20 cellular contexts compared by ENCODE assay signal in the genomic region with DNA sequence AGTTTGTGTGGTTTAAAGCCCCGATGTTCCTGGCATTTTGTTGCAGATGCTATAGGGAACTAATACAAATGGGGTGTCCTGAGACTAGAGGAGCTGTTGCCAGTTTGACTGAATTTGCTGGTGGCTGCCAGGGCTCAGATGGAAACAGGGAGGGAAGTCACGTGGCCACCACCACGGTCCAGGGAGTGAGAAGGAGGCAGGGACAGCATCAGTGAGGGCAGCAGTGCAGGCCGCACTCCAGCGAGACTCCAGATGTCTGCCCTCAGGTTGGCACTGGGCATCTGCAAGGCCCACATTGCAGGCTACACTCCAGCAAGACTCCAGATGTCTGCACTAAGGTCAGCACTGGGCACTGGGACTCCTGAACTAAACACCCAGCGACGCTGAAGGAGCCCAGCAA.
A peak's percentile ranks its signal among the peaks of the same experiment; 100 is the strongest.
DNase-seq lines count a peak whose midpoint lies in the region; ATAC-seq and TF ChIP-seq lines count a peak whose summit lies in the region.
"Had no signal": no experiment of that assay in that cellular context is flagged by ENCODE, and none has a peak within 500 bp of the region (broad histone marks: within the 10 kb centered on the region; RNA-seq: fewer than 3 reads in every experiment).

No MANE protein-coding gene starts in this region.

- peak overlapping the region in 50 of 59 donors; percentile 4 to 89 (median 68) for H3K27ac ChIP-seq in dorsolateral prefrontal cortex
- no peak overlapping the region for H3K27ac ChIP-seq in upper lobe of left lung
- H3K27ac ChIP-seq: BLaER1 treated with 17β-estradiol and CSF1 and Interleukin-3, amounts not matched to agents 10 nM and 100 nM; RWPE1; skin epidermis had no signal

- H3K4me1 ChIP-seq in upper lobe of left lung: no peaks in the 10 kb centered on the region

- ATAC-seq in HG03432 (IDR thresholded peaks at IDR 0.05; ENCODE audit: unreplicated experiment): peak; percentile 4
- ATAC-seq in upper lobe of left lung (ENCODE audit: low FRiP score in 2 of 2): no peak
- ATAC-seq: naive thymus-derived CD8-positive, alpha-beta T cell had no signal

- DNase-seq in Ammon's horn (ENCODE audit: low spot score): peak; percentile 90
- peak; percentile 54 to 87 (median 78) for DNase-seq in dorsolateral prefrontal cortex
- DNase-seq in nucleus accumbens (lab: John Stamatoyannopoulos, UW): peak in 48 of 56 donors; percentile 6 to 81 (median 52)
- DNase-seq in upper lobe of left lung: no peak
- no peak for DNase-seq in SW480 (ENCODE audit: low spot score)
- no peak for DNase-seq in NCI-H446 treated with DMSO at 0.1 percent for 48 hours (lab: John Stamatoyannopoulos, UW)
- no peak for DNase-seq in stimulated activated CD8-positive, alpha-beta memory T cell treated with anti-CD3 and anti-CD28 coated beads, Interleukin-4, amount 100 ng/mL, for 48 hours
- DNase-seq: activated CD4-positive, alpha-beta T cell treated with anti-CD3 and anti-CD28 coated beads, Interleukin-2, amount 50 U/mL, for 1 hour; activated naive CD8-positive, alpha-beta T cell treated with anti-CD3 and anti-CD28 coated beads, Interleukin-2, amount 50 U/mL, for 24 hours; MV-4-11; naive thymus-derived CD8-positive, alpha-beta T cell; NCI-H1694 treated with DMSO at 0.1 percent for 48 hours; NCI-H69; stimulated activated CD4-positive, alpha-beta T cell treated with anti-CD3 and anti-CD28 coated beads, Interleukin-1b, Interleukin-23, amount 100 ng/mL, for 48 hours; stimulated activated naive CD4-positive, alpha-beta T cell treated with Interleukin-2 at 50 U/mL for 16 hours; T-helper 9 cell had no signal

- H3K27me3 ChIP-seq in dorsolateral prefrontal cortex: no peaks in the 10 kb centered on the region
- H3K27me3 ChIP-seq in upper lobe of left lung: no peaks in the 10 kb centered on the region
- H3K27me3 ChIP-seq: BLaER1 treated with 17β-estradiol and CSF1 and Interleukin-3, amounts not matched to agents 10 nM and 100 nM had no signal

- TF ChIP-seq EP300 in upper lobe of left lung (IDR thresholded peaks at IDR 0.05): no peak

- H3K4me3 ChIP-seq in dorsolateral prefrontal cortex (no peak overlapping the region), upper lobe of left lung (no peak overlapping the region)
- H3K4me3 ChIP-seq: BLaER1 treated with 17β-estradiol and CSF1 and Interleukin-3, amounts not matched to agents 10 nM and 100 nM; skin epidermis had no signal

- peaks cover 5 to 99% (median 82%) of the 10 kb centered on the region in 4 donors for H3K36me3 ChIP-seq in upper lobe of left lung

- intact Hi-C loops in dorsolateral prefrontal cortex (cut with DNase I): loop anchor here in 1 of 2 donors (5.0 kb wide), 1 partner anchor 78 kb away; no protein-coding TSS in a partner anchor

- TF ChIP-seq CTCF in dorsolateral prefrontal cortex (IDR thresholded peaks at IDR 0.05 in 54 of 56, conservative IDR thresholded peaks at IDR 0.05 in 2 of 56; ENCODE audit: low read depth in 1 of 56, partially characterized antibody in 56 of 56) (peak in 1 of 56 donors; percentile 12), upper lobe of left lung (IDR thresholded peaks at IDR 0.05) (no peak)

- no peak for TF ChIP-seq POLR2A in upper lobe of left lung (IDR thresholded peaks at IDR 0.05)

- no peaks in the 10 kb centered on the region for H3K9me3 ChIP-seq in upper lobe of left lung

- 79 to 84% methylated on average over 7 of the region's 7 CpGs for WGBS in upper lobe of left lung, 2 donors

Comparison
In these comparisons a context has a peak if more than half of its experiments do, and no peak if none do; other contexts are left out.
1. DNase-seq: peak in Ammon's horn (single experiment), dorsolateral prefrontal cortex (10 of 10) and nucleus accumbens (48 of 56); none in upper lobe of left lung (0 of 2), SW480 (single experiment), NCI-H446 treated with DMSO at 0.1 percent for 48 hours (single experiment) and stimulated activated CD8-positive, alpha-beta memory T cell treated with anti-CD3 and anti-CD28 coated beads, Interleukin-4, amount 100 ng/mL, for 48 hours (single experiment).
2. H3K27ac ChIP-seq: peak in dorsolateral prefrontal cortex (50 of 59); none in upper lobe of left lung (0 of 4).